Comparison of ENCODE assay signal across 35 cellular contexts in genomic region chr11:116811194-116811593, GRCh38. TPM values are rescaled to one million over a fixed set of nuclear protein-coding genes. Genes with fewer than 3 reads are reported as not detected.
"Had no signal": no experiment of that assay in that cellular context is flagged by ENCODE, and none has a peak within 500 bp of the region (broad histone marks: within the 10 kb centered on the region; RNA-seq: fewer than 3 reads in every experiment).

No MANE protein-coding gene starts in this region.

- H3K9me3 ChIP-seq: ascending aorta, gastrocnemius medialis, left ventricle myocardium inferior, mucosa of descending colon, neutrophil, ovary, stomach, thyroid gland, upper lobe of right lung had no signal

- H3K27ac Mint-ChIP-seq: activated CD4-positive, alpha-beta T cell treated with anti-CD3 and anti-CD28 coated beads for 36 hours; activated CD8-positive, alpha-beta T cell treated with anti-CD3 and anti-CD28 coated beads, Interleukin-2, amount 10 ng/mL, durations not matched to agents 7 days and 5 days; activated naive CD8-positive, alpha-beta T cell treated with anti-CD3 and anti-CD28 coated beads, Interleukin-2, amount 10 ng/mL, durations not matched to agents 7 days and 5 days; activated T-cell treated with anti-CD3 and anti-CD28 coated beads, Interleukin-2, amount 50 U/mL, for 72 hours; brain; natural killer cell treated with Interleukin-12 subunit alpha and Interleukin-12 subunit beta and Interleukin-15 and Interleukin-18, amount 100 ng/mL, for 72 hours; progenitor cell of endocrine pancreas; stimulated activated naive B cell treated with anti-CD40 and anti-IgM and Interleukin-4, amounts not matched to agents 10 μg/mL and 1 μg/mL and 100 μg/mL, for 72 hours; T-helper 17 cell; WTC11 had no signal

- H3K27me3 Mint-ChIP-seq: activated CD4-positive, alpha-beta T cell treated with anti-CD3 and anti-CD28 coated beads for 36 hours; natural killer cell treated with Interleukin-12 subunit alpha and Interleukin-12 subunit beta and Interleukin-15 and Interleukin-18, amount 100 ng/mL, for 72 hours had no signal

- H3K4me1 Mint-ChIP-seq: activated CD4-positive, alpha-beta T cell treated with anti-CD3 and anti-CD28 coated beads for 36 hours; activated naive CD8-positive, alpha-beta T cell treated with anti-CD3 and anti-CD28 coated beads, Interleukin-2, amount 10 ng/mL, durations not matched to agents 7 days and 5 days; brain; T-helper 17 cell; WTC11 had no signal

- H3K4me1 ChIP-seq: ascending aorta, upper lobe of right lung had no signal

- ATAC-seq: activated T-cell treated with anti-CD3 and anti-CD28 coated beads, Interleukin-2, amount 50 U/mL, for 72 hours; gastrocnemius medialis; mucosa of descending colon; natural killer cell treated with Interleukin-12 subunit alpha and Interleukin-12 subunit beta and Interleukin-15 and Interleukin-18, amount 100 ng/mL, for 72 hours; stimulated activated naive B cell treated with anti-CD40 and anti-IgM and Interleukin-4, amounts not matched to agents 10 μg/mL and 1 μg/mL and 100 μg/mL, for 72 hours; T-helper 17 cell; upper lobe of right lung; WTC11 had no signal

- DNase-seq: activated CD4-positive, alpha-beta T cell treated with anti-CD3 and anti-CD28 coated beads for 36 hours; activated CD8-positive, alpha-beta T cell treated with anti-CD3 and anti-CD28 coated beads, Interleukin-2, amount 10 ng/mL, durations not matched to agents 7 days and 5 days; activated naive CD4-positive, alpha-beta T cell treated with Interleukin-2 at 50 U/mL for 16 hours; activated naive CD8-positive, alpha-beta T cell treated with anti-CD3 and anti-CD28 coated beads, Interleukin-2, amount 10 ng/mL, durations not matched to agents 7 days and 5 days; activated T-cell treated with anti-CD3 and anti-CD28 coated beads for 4 hours; activated T-cell treated with anti-CD3 and anti-CD28 coated beads, Interleukin-2, amount 50 U/mL, for 72 hours; dorsolateral prefrontal cortex; effector memory CD4-positive, alpha-beta T cell; erythroblast; gastrocnemius medialis; glutamatergic neuron; islet precursor cell; left ventricle myocardium inferior; mucosa of descending colon; ovary; stimulated activated CD4-positive, alpha-beta T cell treated with anti-CD3 and anti-CD28 coated beads, Interleukin-1b, Interleukin-23, amount 100 ng/mL, for 48 hours; stimulated activated naive B cell treated with anti-CD40 and anti-IgM and Interleukin-4, amounts not matched to agents 10 μg/mL and 1 μg/mL and 100 μg/mL, for 72 hours; T-helper 17 cell; T1000; upper lobe of right lung had no signal

- H3K4me2 ChIP-seq: smooth muscle cell had no signal

- H3K36me3 Mint-ChIP-seq: activated naive CD8-positive, alpha-beta T cell treated with anti-CD3 and anti-CD28 coated beads, Interleukin-2, amount 10 ng/mL, durations not matched to agents 7 days and 5 days; brain; natural killer cell treated with Interleukin-12 subunit alpha and Interleukin-12 subunit beta and Interleukin-15 and Interleukin-18, amount 100 ng/mL, for 72 hours; stimulated activated naive B cell treated with anti-CD40 and anti-IgM and Interleukin-4, amounts not matched to agents 10 μg/mL and 1 μg/mL and 100 μg/mL, for 72 hours; WTC11 had no signal

- H3K9me3 Mint-ChIP-seq: activated naive CD8-positive, alpha-beta T cell treated with anti-CD3 and anti-CD28 coated beads, Interleukin-2, amount 10 ng/mL, durations not matched to agents 7 days and 5 days; activated T-cell treated with anti-CD3 and anti-CD28 coated beads, Interleukin-2, amount 50 U/mL, for 72 hours; natural killer cell treated with Interleukin-12 subunit alpha and Interleukin-12 subunit beta and Interleukin-15 and Interleukin-18, amount 100 ng/mL, for 72 hours; stimulated activated naive B cell treated with anti-CD40 and anti-IgM and Interleukin-4, amounts not matched to agents 10 μg/mL and 1 μg/mL and 100 μg/mL, for 72 hours; WTC11 had no signal

- H3K4me3 ChIP-seq: ascending aorta, coronary artery, dorsolateral prefrontal cortex, gastrocnemius medialis, left ventricle myocardium inferior, mucosa of descending colon, ovary, smooth muscle cell, stomach, thyroid gland, upper lobe of right lung had no signal

- H3K27ac ChIP-seq: ascending aorta, coronary artery, dorsolateral prefrontal cortex, left ventricle myocardium inferior, neutrophil, ovary, stomach, thyroid gland, upper lobe of right lung had no signal

- H3K36me3 ChIP-seq: ascending aorta, gastrocnemius medialis, left ventricle myocardium inferior, neutrophil, ovary, stomach, thyroid gland, upper lobe of right lung had no signal

- H3K27me3 ChIP-seq: ascending aorta, dorsolateral prefrontal cortex, gastrocnemius medialis, neutrophil, ovary, stomach, thyroid gland, upper lobe of right lung had no signal

- H3K4me3 Mint-ChIP-seq: activated CD4-positive, alpha-beta T cell treated with anti-CD3 and anti-CD28 coated beads for 36 hours; activated CD8-positive, alpha-beta T cell treated with anti-CD3 and anti-CD28 coated beads, Interleukin-2, amount 10 ng/mL, durations not matched to agents 7 days and 5 days; activated naive CD8-positive, alpha-beta T cell treated with anti-CD3 and anti-CD28 coated beads, Interleukin-2, amount 10 ng/mL, durations not matched to agents 7 days and 5 days; activated T-cell treated with anti-CD3 and anti-CD28 coated beads, Interleukin-2, amount 50 U/mL, for 72 hours; brain; natural killer cell treated with Interleukin-12 subunit alpha and Interleukin-12 subunit beta and Interleukin-15 and Interleukin-18, amount 100 ng/mL, for 72 hours; stimulated activated naive B cell treated with anti-CD40 and anti-IgM and Interleukin-4, amounts not matched to agents 10 μg/mL and 1 μg/mL and 100 μg/mL, for 72 hours; T-helper 17 cell; WTC11 had no signal

RNA-seq across cellular contexts. Expression of gene APOA4, which starts 11.9 kb away (rescaled TPM):
- total RNA-seq: activated CD4-positive, alpha-beta T cell treated with anti-CD3 and anti-CD28 coated beads for 36 hours; activated CD8-positive, alpha-beta T cell treated with anti-CD3 and anti-CD28 coated beads, Interleukin-2, amount 10 ng/mL, durations not matched to agents 7 days and 5 days; activated naive CD8-positive, alpha-beta T cell treated with anti-CD3 and anti-CD28 coated beads, Interleukin-2, amount 10 ng/mL, durations not matched to agents 7 days and 5 days; activated T-cell treated with anti-CD3 and anti-CD28 coated beads, Interleukin-2, amount 50 U/mL, for 72 hours; cardiac septum; dorsolateral prefrontal cortex; left ventricle myocardium inferior; lung microvascular endothelial cell; mucosa of descending colon; myocyte; natural killer cell treated with Interleukin-12 subunit alpha and Interleukin-12 subunit beta and Interleukin-15 and Interleukin-18, amount 100 ng/mL, for 72 hours; progenitor cell of endocrine pancreas; smooth muscle cell; T-helper 17 cell; thyroid gland; upper lobe of right lung; WTC11 had no signal

RNA-seq across cellular contexts. Expression of gene APOC3, which starts 18.5 kb away (rescaled TPM):
- total RNA-seq: activated CD4-positive, alpha-beta T cell treated with anti-CD3 and anti-CD28 coated beads for 36 hours; activated CD8-positive, alpha-beta T cell treated with anti-CD3 and anti-CD28 coated beads, Interleukin-2, amount 10 ng/mL, durations not matched to agents 7 days and 5 days; activated naive CD8-positive, alpha-beta T cell treated with anti-CD3 and anti-CD28 coated beads, Interleukin-2, amount 10 ng/mL, durations not matched to agents 7 days and 5 days; activated T-cell treated with anti-CD3 and anti-CD28 coated beads, Interleukin-2, amount 50 U/mL, for 72 hours; cardiac septum; cerebellum; dorsolateral prefrontal cortex; left ventricle myocardium inferior; lung microvascular endothelial cell; myocyte; natural killer cell treated with Interleukin-12 subunit alpha and Interleukin-12 subunit beta and Interleukin-15 and Interleukin-18, amount 100 ng/mL, for 72 hours; smooth muscle cell; T-helper 17 cell; thyroid gland; upper lobe of right lung had no signal
- polyA plus RNA-seq: ovary, stomach had no signal

RNA-seq across cellular contexts. Expression of gene APOA5, which starts 19.5 kb away (rescaled TPM):
- total RNA-seq: activated CD4-positive, alpha-beta T cell treated with anti-CD3 and anti-CD28 coated beads for 36 hours; activated CD8-positive, alpha-beta T cell treated with anti-CD3 and anti-CD28 coated beads, Interleukin-2, amount 10 ng/mL, durations not matched to agents 7 days and 5 days; activated naive CD8-positive, alpha-beta T cell treated with anti-CD3 and anti-CD28 coated beads, Interleukin-2, amount 10 ng/mL, durations not matched to agents 7 days and 5 days; activated T-cell treated with anti-CD3 and anti-CD28 coated beads, Interleukin-2, amount 50 U/mL, for 72 hours; ascending aorta; cardiac septum; cerebellum; left ventricle myocardium inferior; lung microvascular endothelial cell; mesenteric fat pad; mucosa of descending colon; myocyte; natural killer cell treated with Interleukin-12 subunit alpha and Interleukin-12 subunit beta and Interleukin-15 and Interleukin-18, amount 100 ng/mL, for 72 hours; progenitor cell of endocrine pancreas; smooth muscle cell; stomach; T-helper 17 cell; thyroid gland; upper lobe of right lung had no signal
- polyA plus RNA-seq: ovary, smooth muscle cell, stomach had no signal

RNA-seq across cellular contexts. Expression of gene APOA1, which starts 26.2 kb away (rescaled TPM):
- total RNA-seq: activated CD4-positive, alpha-beta T cell treated with anti-CD3 and anti-CD28 coated beads for 36 hours; activated CD8-positive, alpha-beta T cell treated with anti-CD3 and anti-CD28 coated beads, Interleukin-2, amount 10 ng/mL, durations not matched to agents 7 days and 5 days; activated T-cell treated with anti-CD3 and anti-CD28 coated beads, Interleukin-2, amount 50 U/mL, for 72 hours; natural killer cell treated with Interleukin-12 subunit alpha and Interleukin-12 subunit beta and Interleukin-15 and Interleukin-18, amount 100 ng/mL, for 72 hours had no signal
